20 cellular contexts compared by ENCODE assay signal in genomic region chr5:173385832-173386360, GRCh38.
"Had no signal": no experiment of that assay in that cellular context is flagged by ENCODE, and none has a peak within 500 bp of the region (broad histone marks: within the 10 kb centered on the region; RNA-seq: fewer than 3 reads in every experiment).

No MANE protein-coding gene starts in this region.

- H3K9me3 ChIP-seq: right atrium auricular region, thyroid gland had no signal

- ATAC-seq: activated CD8-positive, alpha-beta T cell treated with anti-CD3 and anti-CD28 coated beads for 36 hours; left lobe of liver had no signal

- H3K9me3 Mint-ChIP-seq: activated CD4-positive, alpha-beta T cell treated with anti-CD3 and anti-CD28 coated beads, Interleukin-2, amount 10 ng/mL, durations not matched to agents 24 days and 14 days; activated CD8-positive, alpha-beta T cell treated with anti-CD3 and anti-CD28 coated beads for 36 hours; activated naive CD4-positive, alpha-beta T cell treated with anti-CD3 and anti-CD28 coated beads for 36 hours; neural crest cell; T-helper 1 cell treated with Interleukin-12 subunit alpha and Interleukin-12 subunit beta and Interleukin-4 antibody, amounts not matched to agents 30 μg/mL and 1 μg/mL, for 36 hours had no signal

- H3K4me3 ChIP-seq: coronary artery, right atrium auricular region, thyroid gland had no signal

- H3K36me3 ChIP-seq: right atrium auricular region, thyroid gland had no signal

- FAIRE-seq: islet of Langerhans, urothelium cell line had no signal

- H3K4me1 ChIP-seq: right atrium auricular region, thyroid gland had no signal

- H3K27me3 Mint-ChIP-seq: activated CD4-positive, alpha-beta T cell treated with anti-CD3 and anti-CD28 coated beads, Interleukin-2, amount 10 ng/mL, durations not matched to agents 24 days and 14 days had no signal

- H3K27ac ChIP-seq: coronary artery, right atrium auricular region, thyroid gland had no signal

- DNase-seq: activated CD4-positive, alpha-beta T cell treated with anti-CD3 and anti-CD28 coated beads, Interleukin-2, amount 10 ng/mL, durations not matched to agents 24 days and 14 days; activated CD8-positive, alpha-beta T cell treated with anti-CD3 and anti-CD28 coated beads for 36 hours; activated naive CD4-positive, alpha-beta T cell treated with anti-CD3 and anti-CD28 coated beads for 36 hours; activated T-cell treated with anti-CD3 and anti-CD28 coated beads, Interleukin-2, amount 50 U/mL, for 24 hours; effector CD4-positive, alpha-beta T cell; glutamatergic neuron; hippocampal formation; stimulated activated CD4-positive, alpha-beta T cell treated with anti-CD3 and anti-CD28 coated beads, Interleukin-12 subunit alpha, Interleukin-12 subunit beta, amount 100 ng/mL, for 4 hours; stimulated activated CD4-positive, alpha-beta T cell treated with anti-CD3 and anti-CD28 coated beads, Interleukin-1b, Interleukin-23, amount 100 ng/mL, for 48 hours; stimulated activated CD8-positive, alpha-beta memory T cell treated with anti-CD3 and anti-CD28 coated beads, Interleukin-4, amount 100 ng/mL, for 48 hours; stimulated activated naive CD4-positive, alpha-beta T cell treated with Interleukin-2 at 50 U/mL for 16 hours; thyroid gland had no signal

- H3K36me3 Mint-ChIP-seq: brain had no signal

- H3K4me3 Mint-ChIP-seq: activated CD4-positive, alpha-beta T cell treated with anti-CD3 and anti-CD28 coated beads, Interleukin-2, amount 10 ng/mL, durations not matched to agents 24 days and 14 days; activated CD8-positive, alpha-beta T cell treated with anti-CD3 and anti-CD28 coated beads for 36 hours; activated naive CD4-positive, alpha-beta T cell treated with anti-CD3 and anti-CD28 coated beads for 36 hours; activated T-cell treated with anti-CD3 and anti-CD28 coated beads, Interleukin-2, amount 50 U/mL, for 24 hours; brain; neural crest cell; T-helper 1 cell treated with Interleukin-12 subunit alpha and Interleukin-12 subunit beta and Interleukin-4 antibody, amounts not matched to agents 30 μg/mL and 1 μg/mL, for 36 hours had no signal

- H3K4me1 Mint-ChIP-seq: activated CD4-positive, alpha-beta T cell treated with anti-CD3 and anti-CD28 coated beads, Interleukin-2, amount 10 ng/mL, durations not matched to agents 24 days and 14 days; neural crest cell had no signal

- H3K27me3 ChIP-seq: right atrium auricular region, thyroid gland had no signal

- H3K27ac Mint-ChIP-seq: activated CD4-positive, alpha-beta T cell treated with anti-CD3 and anti-CD28 coated beads, Interleukin-2, amount 10 ng/mL, durations not matched to agents 24 days and 14 days; activated CD8-positive, alpha-beta T cell treated with anti-CD3 and anti-CD28 coated beads for 36 hours; activated naive CD4-positive, alpha-beta T cell treated with anti-CD3 and anti-CD28 coated beads for 36 hours; activated T-cell treated with anti-CD3 and anti-CD28 coated beads, Interleukin-2, amount 50 U/mL, for 24 hours; brain; T-helper 1 cell treated with Interleukin-12 subunit alpha and Interleukin-12 subunit beta and Interleukin-4 antibody, amounts not matched to agents 30 μg/mL and 1 μg/mL, for 36 hours had no signal
